Comparison of ENCODE assay signal across 26 cellular contexts in the genomic region with DNA sequence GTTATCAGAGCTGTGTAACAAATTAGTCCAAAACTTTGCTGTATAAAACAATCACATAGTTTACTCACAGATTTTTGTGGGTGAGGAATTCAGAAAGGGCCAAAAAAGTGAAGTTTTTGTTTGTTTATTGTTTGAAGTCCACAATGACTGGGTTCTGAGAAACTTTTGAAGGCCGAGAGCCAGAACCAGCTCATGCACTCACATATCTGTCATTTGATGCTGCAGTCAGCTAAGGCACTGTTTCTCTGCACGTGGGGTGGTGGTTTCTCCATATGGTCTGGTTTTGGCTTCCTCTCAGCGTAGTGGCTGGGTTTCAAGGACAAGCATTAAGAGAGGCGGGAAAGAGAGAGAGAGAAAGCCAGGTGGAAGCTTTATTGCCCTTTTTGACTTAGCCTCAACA.
"Had no signal": no experiment of that assay in that cellular context is flagged by ENCODE, and none has a peak within 500 bp of the region (broad histone marks: within the 10 kb centered on the region; RNA-seq: fewer than 3 reads in every experiment).

No MANE protein-coding gene starts in this region.

- H3K4me3 ChIP-seq: coronary artery, esophagus muscularis mucosa, lung, smooth muscle cell, thyroid gland, vagina had no signal

- H3K4me1 Mint-ChIP-seq: immature natural killer cell; memory B cell; natural killer cell; neural crest cell; stimulated activated naive CD8-positive, alpha-beta T cell treated with anti-CD3 and anti-CD28 coated beads, Interleukin-15, amount 100 ng/mL, for 72 hours had no signal

- ATAC-seq: left lobe of liver; natural killer cell; sciatic nerve; stimulated activated naive CD8-positive, alpha-beta T cell treated with anti-CD3 and anti-CD28 coated beads, Interleukin-15, amount 100 ng/mL, for 72 hours had no signal

- H2AFZ ChIP-seq: parathyroid adenoma had no signal

- H3K36me3 Mint-ChIP-seq: immature natural killer cell, memory B cell, natural killer cell had no signal

- DNase-seq: dermis blood vessel endothelial cell; effector memory CD4-positive, alpha-beta T cell; hypothalamus; immature natural killer cell; kidney; natural killer cell; stimulated activated CD4-positive, alpha-beta T cell treated with anti-CD3 and anti-CD28 coated beads, Interleukin-12 subunit alpha, Interleukin-12 subunit beta, amount 100 ng/mL, for 4 hours; stimulated activated CD4-positive, alpha-beta T cell treated with anti-CD3 and anti-CD28 coated beads, Interleukin-1b, Interleukin-23, amount 100 ng/mL, for 48 hours; stimulated activated CD4-positive, alpha-beta T cell treated with anti-CD3 and anti-CD28 coated beads, Interleukin-4, amount 100 ng/mL, for 1 hour; stimulated activated CD8-positive, alpha-beta memory T cell treated with anti-CD3 and anti-CD28 coated beads, Interleukin-4, amount 100 ng/mL, for 48 hours; stimulated activated naive CD4-positive, alpha-beta T cell; stimulated activated naive CD8-positive, alpha-beta T cell treated with anti-CD3 and anti-CD28 coated beads, Interleukin-15, amount 100 ng/mL, for 72 hours; thyroid gland; trophoblast cell had no signal

- H3K4me3 Mint-ChIP-seq: immature natural killer cell; memory B cell; natural killer cell; neural crest cell; stimulated activated naive CD8-positive, alpha-beta T cell treated with anti-CD3 and anti-CD28 coated beads, Interleukin-15, amount 100 ng/mL, for 72 hours had no signal

- H3K27ac ChIP-seq: coronary artery, esophagus muscularis mucosa, neutrophil, parathyroid adenoma, thyroid gland, vagina had no signal

- H3K27me3 Mint-ChIP-seq: memory B cell, progenitor cell of endocrine pancreas had no signal

- H3K4me2 ChIP-seq: smooth muscle cell had no signal

- H3K9ac ChIP-seq: parathyroid adenoma had no signal

- H3K27ac Mint-ChIP-seq: immature natural killer cell, memory B cell, natural killer cell, progenitor cell of endocrine pancreas had no signal

- H3K4me1 ChIP-seq: parathyroid adenoma had no signal

- H3K79me2 ChIP-seq: parathyroid adenoma had no signal

- H3K27me3 ChIP-seq: esophagus muscularis mucosa, thyroid gland, vagina had no signal
